14 cellular contexts compared by ENCODE assay signal in the genomic region with DNA sequence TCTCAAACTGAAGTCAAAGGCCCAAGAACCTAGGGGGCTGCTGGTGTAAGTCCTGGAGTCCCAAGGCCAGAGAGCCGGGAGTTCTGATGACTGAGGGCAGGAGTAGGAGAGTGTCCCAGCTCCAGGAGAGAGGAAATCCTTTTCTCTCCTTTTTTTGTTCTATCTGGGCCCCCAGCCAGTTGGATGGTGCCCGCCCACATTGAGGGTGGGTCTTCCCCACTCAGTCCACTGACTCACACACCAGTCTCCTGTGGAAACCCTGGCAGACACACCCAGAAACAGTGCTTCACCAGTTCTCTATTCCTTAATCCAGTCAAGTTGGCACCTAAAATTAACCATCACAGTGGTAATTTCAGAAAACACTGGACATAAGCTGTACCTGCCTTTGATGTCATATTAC. TPM values are rescaled to one million over a fixed set of nuclear protein-coding genes. Genes with fewer than 3 reads are reported as not detected.
DNase-seq lines count a peak whose midpoint lies in the region; ATAC-seq and TF ChIP-seq lines count a peak whose summit lies in the region.
"Had no signal": no experiment of that assay in that cellular context is flagged by ENCODE, and none has a peak within 500 bp of the region (broad histone marks: within the 10 kb centered on the region; RNA-seq: fewer than 3 reads in every experiment).

No MANE protein-coding gene starts in this region.

- H3K4me1 ChIP-seq in esophagus (ENCODE audit: control insufficient read depth in 2 of 2, insufficient read depth in 2 of 2, low read length in 1 of 2) (peaks cover 0 to 11% of the 10 kb centered on the region in 2 donors), lung (ENCODE audit: control insufficient read depth in 2 of 2, insufficient read depth in 2 of 2, low read length in 2 of 2) (peaks cover 0 to 5% of the 10 kb centered on the region in 2 donors), prostate gland (replicated peaks) (no peaks in the 10 kb centered on the region)
- H3K4me1 ChIP-seq: parathyroid adenoma, uterus had no signal

- H3K36me3 Mint-ChIP-seq in CD4-positive, alpha-beta T cell (ENCODE audit: low read depth): peaks cover 19% of the 10 kb centered on the region

- H3K4me3 ChIP-seq in esophagus (ENCODE audit: low read depth in 1 of 2, low read length in 2 of 2): no peak overlapping the region
- H3K4me3 ChIP-seq in lung: no peak overlapping the region
- no peak overlapping the region for H3K4me3 ChIP-seq in prostate gland
- H3K4me3 ChIP-seq: A549, uterus had no signal

- H3K36me3 ChIP-seq in esophagus (ENCODE audit: control insufficient read depth in 2 of 2, insufficient read depth in 2 of 2, low read length in 1 of 2): no peaks in the 10 kb centered on the region
- H3K36me3 ChIP-seq in lung (ENCODE audit: control insufficient read depth in 2 of 2, insufficient read depth in 2 of 2, low read length in 2 of 2): no peaks in the 10 kb centered on the region
- no peaks in the 10 kb centered on the region for H3K36me3 ChIP-seq in prostate gland
- H3K36me3 ChIP-seq: uterus had no signal

- peak; percentile 53 for ATAC-seq in lung (ENCODE audit: insufficient read depth, low FRiP score)
- ATAC-seq in CD4-positive, alpha-beta T cell (ENCODE audit: poor library complexity): no peak
- ATAC-seq: A549 had no signal

- peaks cover 10% of the 10 kb centered on the region for H3K4me1 Mint-ChIP-seq in CD4-positive, alpha-beta T cell (ENCODE audit: low read depth)

- intact Hi-C loops in CD4-positive, alpha-beta T cell (cut with DNase I, micrococcal nuclease): no loop called here
- intact Hi-C loops in prostate gland (cut with DNase I): no loop called here

- H3K27me3 Mint-ChIP-seq in CD4-positive, alpha-beta T cell: no peaks in the 10 kb centered on the region

- H3K9me3 ChIP-seq in esophagus (ENCODE audit: control insufficient read depth in 2 of 2, insufficient read depth in 1 of 2, low read depth in 1 of 2, low read length in 1 of 2) (no peaks in the 10 kb centered on the region), lung (ENCODE audit: control insufficient read depth in 2 of 2, insufficient read depth in 1 of 2, low read length in 1 of 2) (no peaks in the 10 kb centered on the region), prostate gland (no peaks in the 10 kb centered on the region)
- H3K9me3 ChIP-seq in CD4-positive, alpha-beta T cell (ENCODE audit: control insufficient read depth, low read length): no peaks in the 10 kb centered on the region
- H3K9me3 ChIP-seq: A549, uterus had no signal

- TF ChIP-seq CTCF in RWPE1 (conservative IDR thresholded peaks at IDR 0.05; ENCODE audit: low read depth) (no peak), lung (IDR thresholded peaks at IDR 0.05; ENCODE audit: control extremely low read depth, extremely low read depth) (no peak), prostate gland (IDR thresholded peaks at IDR 0.05) (no peak)
- TF ChIP-seq CTCF in CD4-positive, alpha-beta T cell (IDR thresholded peaks at IDR 0.05): no peak

- H3K27ac ChIP-seq in RWPE1: peak overlapping the region; percentile 74
- H3K27ac ChIP-seq in esophagus (ENCODE audit: low read depth in 2 of 2, low read length in 1 of 2): peak overlapping the region; percentile 88 to 91
- H3K27ac ChIP-seq in lung (ENCODE audit: low read depth in 1 of 2, low read length in 1 of 2): no peak overlapping the region
- no peak overlapping the region for H3K27ac ChIP-seq in CD4-positive, alpha-beta T cell (ENCODE audit: low read depth, low read length)
- no peak overlapping the region for H3K27ac ChIP-seq in prostate gland
- H3K27ac ChIP-seq: A549, parathyroid adenoma, uterus had no signal

- 48 to 71% methylated on average over 2 of the region's 2 CpGs for WGBS in esophagus, 2 donors
- WGBS in lung, 2 donors: 71 to 93% methylated on average over 2 of the region's 2 CpGs
- 49% methylated on average over 2 of the region's 2 CpGs for WGBS in prostate gland

- POLR2A ChIA-PET in RWPE1 (lab: Yijun Ruan, JAX; ENCODE audit: low non-redundant PET): no interaction called here
- POLR2A ChIA-PET in CD4-positive, alpha-beta T cell (lab: Charles Lee): no interaction called here

- peak; percentile 79 for DNase-seq in A172 (ENCODE audit: low spot score)
- DNase-seq in RWPE1 (ENCODE audit: low spot score): no peak
- DNase-seq in lung (ENCODE audit: low spot score): no peak
- DNase-seq in CD4-positive, alpha-beta T cell: no peak
- DNase-seq in NCI-H526 (lab: John Stamatoyannopoulos, UW): no peak
- DNase-seq in prostate gland (ENCODE audit: low spot score): no peak
- no peak for DNase-seq in 8988T
- DNase-seq: activated CD4-positive, CD25-positive, alpha-beta regulatory T cell; DND-41; KG1 had no signal

- H3K27me3 ChIP-seq in esophagus (ENCODE audit: control insufficient read depth in 1 of 2, insufficient read depth in 2 of 2, low read length in 2 of 2) (no peaks in the 10 kb centered on the region), lung (ENCODE audit: control insufficient read depth, insufficient read depth) (no peaks in the 10 kb centered on the region), prostate gland (replicated peaks; ENCODE audit: insufficient read depth) (no peaks in the 10 kb centered on the region)
- H3K27me3 ChIP-seq in CD4-positive, alpha-beta T cell (ENCODE audit: control insufficient read depth, insufficient read depth, low read length): no peaks in the 10 kb centered on the region
- H3K27me3 ChIP-seq: uterus had no signal

- TF ChIP-seq POLR2A in prostate gland (IDR thresholded peaks at IDR 0.05): no peak

- no peaks in the 10 kb centered on the region for H3K9me3 Mint-ChIP-seq in CD4-positive, alpha-beta T cell

- H3K4me3 Mint-ChIP-seq in CD4-positive, alpha-beta T cell: no peak overlapping the region

- H3K27ac Mint-ChIP-seq in CD4-positive, alpha-beta T cell: no peak overlapping the region

- CTCF ChIA-PET in RWPE1 (lab: Yijun Ruan, JAX): interaction anchor here (1.5 kb wide), 1 partner anchor 10 kb away, joined by 8 read pairs; no protein-coding TSS in a partner anchor
- CTCF ChIA-PET in CD4-positive, alpha-beta T cell (lab: Charles Lee): interaction anchor here (1.0 kb wide), 1 partner anchor 10 kb away, joined by 4 read pairs; no protein-coding TSS in a partner anchor

RNA-seq across cellular contexts. Expression of gene WDR26, which starts 12.7 kb away (rescaled TPM):
- total RNA-seq in A172 (2014; rRNA removed; shearing (Covaris generic)): 27.0 and 36.4 TPM in 2 replicates
- polyA plus RNA-seq in esophagus: 10 to 100 TPM; 43.1 to 63.7 TPM
- total RNA-seq in lung: 100 to 1,000 TPM in 1 of 2 donors, 10 to 100 TPM in 1; 73.7 to 180 TPM
- 10 to 100 TPM; 30.0 to 45.0 TPM for polyA plus RNA-seq in lung
- total RNA-seq in CD4-positive, alpha-beta T cell: 100 to 1,000 TPM; 173 to 176 TPM
- total RNA-seq in prostate gland: 10 to 100 TPM; 50.7 to 72.9 TPM

Comparison
In these comparisons a context has a peak if more than half of its experiments do, and no peak if none do; other contexts are left out.
1. H3K27ac ChIP-seq: peak in RWPE1 (single experiment) and esophagus (2 of 2); none in lung (0 of 2), CD4-positive, alpha-beta T cell (single experiment) and prostate gland (0 of 2).